1 cellular context compared by ENCODE assay signal in genomic region chr16:19288872-19289799, GRCh38.
TF ChIP-seq lines count a peak whose summit lies in the region.

No MANE protein-coding gene starts in this region.

TF ChIP-seq in HCT116, 20 proteins besides CTCF, POLR2A, EP300 and RAD21 (continued from another document):
- TF ChIP-seq REST (IDR thresholded peaks at IDR 0.05; ENCODE audit: low read depth), result no peak
- TF ChIP-seq ZNF274 (IDR thresholded peaks at IDR 0.05; ENCODE audit: low read depth, low read length), result no peak
- no peak for TF ChIP-seq FOSL1 (IDR thresholded peaks at IDR 0.05; ENCODE audit: low read depth)
- TF ChIP-seq SP1 (IDR thresholded peaks at IDR 0.05; ENCODE audit: low read depth), result no peak
- TF ChIP-seq ZBTB33 (IDR thresholded peaks at IDR 0.05; ENCODE audit: extremely low read depth, insufficient replicate concordance, low read length), result no peak
- no peak for TF ChIP-seq MAX (IDR thresholded peaks at IDR 0.05)
- no peak for TF ChIP-seq ATF3 (IDR thresholded peaks at IDR 0.05)
- no peak for TF ChIP-seq ZFX (IDR thresholded peaks at IDR 0.05)
- TF ChIP-seq SRF (IDR thresholded peaks at IDR 0.05; ENCODE audit: low read depth), result no peak
- TF ChIP-seq POLR2AphosphoS5 (IDR thresholded peaks at IDR 0.05; ENCODE audit: low read depth, low read length), result no peak
- TF ChIP-seq EZH2 (IDR thresholded peaks at IDR 0.05), result no peak
